27 cellular contexts compared by ENCODE assay signal in genomic region chr2:71795486-71795885, GRCh38.
DNase-seq lines count a peak whose midpoint lies in the region; ATAC-seq and TF ChIP-seq lines count a peak whose summit lies in the region.
"Had no signal": no experiment of that assay in that cellular context is flagged by ENCODE, and none has a peak within 500 bp of the region (broad histone marks: within the 10 kb centered on the region; RNA-seq: fewer than 3 reads in every experiment).

No MANE protein-coding gene starts in this region.

- no peaks in the 10 kb centered on the region; the same call in 1 of the 2 replicates for H3K27me3 ChIP-seq in GM23248 (replicated peaks; ENCODE audit: insufficient read depth)
- H3K27me3 ChIP-seq in PC-9 (ENCODE audit: insufficient read depth, low read depth) = no peaks in the 10 kb centered on the region
- H3K27me3 ChIP-seq in adipocyte (replicated peaks; ENCODE audit: control insufficient read depth, insufficient read depth, low read length) = peaks cover 5% of the 10 kb centered on the region
- H3K27me3 ChIP-seq in osteoblast (ENCODE audit: insufficient read depth, low read length) = peaks cover 2% of the 10 kb centered on the region
- no peaks in the 10 kb centered on the region for H3K27me3 ChIP-seq in suprapubic skin

- H3K4me2 ChIP-seq in GM23248 (ENCODE audit: unreplicated experiment) = peak overlapping the region; percentile 21
- H3K4me2 ChIP-seq in PC-9 = peak overlapping the region; percentile 49
- no peak overlapping the region for H3K4me2 ChIP-seq in osteoblast (ENCODE audit: insufficient read depth, low read length)
- H3K4me2 ChIP-seq: A549, GM23338 had no signal

- H3K79me2 ChIP-seq in GM23248 (ENCODE audit: insufficient read depth) = no peaks in the 10 kb centered on the region
- H3K79me2 ChIP-seq in PC-9 (ENCODE audit: low read depth) = no peaks in the 10 kb centered on the region
- H3K79me2 ChIP-seq in osteoblast (ENCODE audit: insufficient read depth, low read length) = no peaks in the 10 kb centered on the region

- DNase-seq in GM23248 = no peak
- DNase-seq in PC-9 = no peak
- no peak for DNase-seq in adipocyte (ENCODE audit: low read depth)
- DNase-seq in osteoblast (ENCODE audit: insufficient read length, low spot score, missing footprints) = peak; percentile 42
- DNase-seq in suprapubic skin (ENCODE audit: low spot score in 2 of 2) = no peak
- no peak for DNase-seq in hypothalamus (lab: John Stamatoyannopoulos, UW)
- DNase-seq: AML-193; CD8-positive, alpha-beta T cell; KBM-7; MV-4-11; NCI-H1105 treated with DMSO at 0.1 percent for 48 hours; NCI-H146; NCI-H1930; NCI-H446 treated with DMSO at 0.1 percent for 48 hours; NCI-H526; NCI-H82; NK-92 treated with Interleukin-12 subunit alpha and Interleukin-12 subunit beta, amount 100 ng/mL, for 24 hours; RPMI8226; SHP77 treated with DMSO at 0.1 percent for 48 hours had no signal

- H3K36me3 ChIP-seq in GM23248 (ENCODE audit: low read depth) (no peaks in the 10 kb centered on the region), PC-9 (ENCODE audit: low read depth) (no peaks in the 10 kb centered on the region), adipocyte (ENCODE audit: control insufficient read depth, insufficient read depth, low read length, severe bottlenecking) (no peaks in the 10 kb centered on the region), osteoblast (ENCODE audit: insufficient read depth, low read length) (no peaks in the 10 kb centered on the region), suprapubic skin (no peaks in the 10 kb centered on the region)
- H3K36me3 ChIP-seq: HAP-1 had no signal

- intact Hi-C loops in PC-9 (cut with micrococcal nuclease; ENCODE audit: unreplicated experiment) = loop anchor here (5.0 to 10.0 kb wide), 5 partner anchors 48 to 342 kb away; no protein-coding TSS in a partner anchor

- H3F3A ChIP-seq in GM23248 (ENCODE audit: insufficient read depth) (no peaks in the 10 kb centered on the region), PC-9 (ENCODE audit: insufficient read depth, low read depth) (peaks cover 20% of the 10 kb centered on the region)

- ATAC-seq in HG03354 (IDR thresholded peaks at IDR 0.05; ENCODE audit: poor library complexity, severe bottlenecking, unreplicated experiment) (no peak), HG02642 (IDR thresholded peaks at IDR 0.05; ENCODE audit: poor library complexity, unreplicated experiment) (no peak)
- ATAC-seq: A549; CD8-positive, alpha-beta T cell had no signal

- H3K27ac ChIP-seq in GM23248 (no peak overlapping the region), PC-9 (peak overlapping the region; percentile 22), osteoblast (ENCODE audit: low read depth, low read length) (no peak overlapping the region), suprapubic skin (no peak overlapping the region)
- H3K27ac ChIP-seq: C4-2B had no signal

- H2AFZ ChIP-seq in GM23248 = no peak overlapping the region
- no peak overlapping the region for H2AFZ ChIP-seq in PC-9
- no peak overlapping the region for H2AFZ ChIP-seq in osteoblast (ENCODE audit: low read length)
- H2AFZ ChIP-seq: GM23338 had no signal

- H3K4me1 ChIP-seq in GM23248 (ENCODE audit: insufficient read depth) (peaks cover 22% of the 10 kb centered on the region), PC-9 (replicated peaks; ENCODE audit: insufficient read depth) (peaks cover 41% of the 10 kb centered on the region), adipocyte (ENCODE audit: control insufficient read depth, insufficient read depth, low read length) (peaks cover 32% of the 10 kb centered on the region), osteoblast (ENCODE audit: insufficient read depth, low read length) (peaks cover 17% of the 10 kb centered on the region), suprapubic skin (peaks cover 10% of the 10 kb centered on the region)
- H3K4me1 ChIP-seq: HAP-1 had no signal

- H3K4me3 ChIP-seq in GM23248 = no peak overlapping the region
- no peak overlapping the region for H3K4me3 ChIP-seq in PC-9
- no peak overlapping the region for H3K4me3 ChIP-seq in adipocyte (ENCODE audit: low read length)
- H3K4me3 ChIP-seq in osteoblast (ENCODE audit: insufficient read depth, low read length) = no peak overlapping the region
- H3K4me3 ChIP-seq in suprapubic skin = no peak overlapping the region
- H3K4me3 ChIP-seq: A549, GM23338, HAP-1 had no signal

- H4K20me1 ChIP-seq in GM23248 (ENCODE audit: insufficient read depth) = no peaks in the 10 kb centered on the region
- H4K20me1 ChIP-seq in PC-9 (ENCODE audit: insufficient read depth) = no peaks in the 10 kb centered on the region
- H4K20me1 ChIP-seq in osteoblast (ENCODE audit: insufficient read depth, low read length) = no peaks in the 10 kb centered on the region

- H3K9ac ChIP-seq in GM23248 = no peak overlapping the region
- peak overlapping the region; percentile 10 for H3K9ac ChIP-seq in adipocyte (ENCODE audit: low read length)
- H3K9ac ChIP-seq: SK-N-SH had no signal

- TF ChIP-seq CTCF in PC-9 (conservative IDR thresholded peaks at IDR 0.05) = no peak
- no peak for TF ChIP-seq CTCF in osteoblast (IDR thresholded peaks at IDR 0.05; ENCODE audit: extremely low read depth, low read depth, low read length)
- TF ChIP-seq CTCF in suprapubic skin (IDR thresholded peaks at IDR 0.05) = no peak

- CTCF ChIA-PET in PC-9 (lab: Charles Lee) = interaction anchor here (0.6 to 0.7 kb wide), 2 partner anchors 185 to 343 kb away, joined by 3 to 4 read pairs; no protein-coding TSS in a partner anchor

- in situ Hi-C loops in GM23248 (cut with MboI) = no loop called here

- WGBS in GM23248 (ENCODE audit: low coverage in 1 of 2, low lambda C conversion rate in 2 of 2, missing lambda C conversion rate in 2 of 2), 2 experiments = 92 to 100% methylated on average over 1 of the region's 1 CpG
- 100% methylated on average over 1 of the region's 1 CpG for WGBS in suprapubic skin

- TF ChIP-seq EP300 in suprapubic skin (IDR thresholded peaks at IDR 0.05) = no peak

- POLR2A ChIA-PET in PC-9 (lab: Charles Lee; ENCODE audit: unreplicated experiment) = interaction anchor here (0.6 kb wide), 2 partner anchors 85 to 205 kb away, joined by 5 to 6 read pairs; no protein-coding TSS in a partner anchor

- no TSS peak for BruUV-seq in PC-9 (replicated peaks; lab: Mats Ljungman, UMichigan)

- H3K9me2 ChIP-seq in GM23248 (ENCODE audit: insufficient read depth) = no peaks in the 10 kb centered on the region
- no peaks in the 10 kb centered on the region for H3K9me2 ChIP-seq in PC-9 (ENCODE audit: insufficient read depth)
- H3K9me2 ChIP-seq: SK-N-SH had no signal

- TF ChIP-seq POLR2A in suprapubic skin (IDR thresholded peaks at IDR 0.05) = no peak

- H3K9me3 ChIP-seq in GM23248 (ENCODE audit: low read depth) (no peaks in the 10 kb centered on the region), PC-9 (ENCODE audit: insufficient read depth, low read depth) (no peaks in the 10 kb centered on the region), adipocyte (ENCODE audit: control insufficient read depth, low read length) (no peaks in the 10 kb centered on the region), osteoblast (ENCODE audit: low read depth, low read length) (no peaks in the 10 kb centered on the region), suprapubic skin (no peaks in the 10 kb centered on the region)
- H3K9me3 ChIP-seq: A549, Caco-2, HAP-1, SK-N-SH had no signal
